ENCODE assay signal across 25 cellular contexts in the genomic region with DNA sequence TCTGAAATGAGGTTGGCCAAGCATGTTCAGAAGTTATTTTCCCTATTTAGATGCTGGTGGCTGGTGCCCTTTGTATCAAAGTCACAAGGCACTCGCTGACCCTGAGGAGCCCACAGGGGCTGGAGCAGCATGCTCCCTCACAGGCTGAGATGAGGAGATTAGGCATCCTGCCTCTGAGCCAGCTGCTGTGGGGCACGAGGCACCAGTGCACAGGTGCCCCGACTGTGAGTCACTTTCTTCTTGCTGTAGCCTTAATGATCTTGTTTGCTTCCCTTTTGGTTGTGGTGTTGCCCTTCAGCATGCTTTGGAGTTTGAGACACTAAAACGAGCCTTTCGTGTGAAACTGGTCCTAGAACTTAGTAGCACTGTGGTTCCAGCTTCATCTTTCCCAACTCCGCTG. TPM values are rescaled to one million over a fixed set of nuclear protein-coding genes. Genes with fewer than 3 reads are reported as not detected.
A peak's percentile ranks its signal among the peaks of the same experiment; 100 is the strongest.
DNase-seq lines count a peak whose midpoint lies in the region; ATAC-seq, FAIRE-seq and TF ChIP-seq lines count a peak whose summit lies in the region.
"Had no signal": no experiment of that assay in that cellular context is flagged by ENCODE, and none has a peak within 500 bp of the region (broad histone marks: within the 10 kb centered on the region; RNA-seq: fewer than 3 reads in every experiment).

No MANE protein-coding gene starts in this region.

- peaks cover 9% of the 10 kb centered on the region for H3K36me3 Mint-ChIP-seq in CD4-positive, CD25-positive, alpha-beta regulatory T cell
- H3K36me3 Mint-ChIP-seq in WTC11 (peaks cover 31% of the 10 kb centered on the region), nephron (ENCODE audit: low read depth) (peaks cover 9% of the 10 kb centered on the region)

- peak; percentile 62 for DNase-seq in DMS 273 (lab: John Stamatoyannopoulos, UW; ENCODE audit: unreplicated experiment)
- DNase-seq in DMS 273 treated with DMSO at 0.1 percent for 48 hours (lab: John Stamatoyannopoulos, UW): no peak
- no peak for DNase-seq in CD4-positive, CD25-positive, alpha-beta regulatory T cell
- no peak for DNase-seq in WTC11 (ENCODE audit: low spot score)
- DNase-seq in effector memory CD4-positive, alpha-beta T cell: no peak
- no peak for DNase-seq in frontal cortex (ENCODE audit: low spot score in 2 of 2)
- DNase-seq in KG1 (lab: John Stamatoyannopoulos, UW): no peak
- DNase-seq: activated CD4-positive, alpha-beta T cell treated with anti-CD3 and anti-CD28 coated beads, Interleukin-2, amount 50 U/mL, for 48 hours; activated T-cell treated with anti-CD3 and anti-CD28 coated beads, Interleukin-2, amount 50 U/mL, for 48 hours; AML-193; endodermal cell; glutamatergic neuron; left colon; NCI-H1694; NCI-H748 treated with DMSO at 0.1 percent for 48 hours; stimulated activated CD4-positive, alpha-beta T cell treated with anti-CD3 and anti-CD28 coated beads, Interleukin-4, amount 100 ng/mL, for 4 hours; T-helper 2 cell; WERI-Rb-1 had no signal

- H3K4me1 ChIP-seq in CD4-positive, CD25-positive, alpha-beta regulatory T cell (ENCODE audit: control insufficient read depth, insufficient read depth, low read length, poor library complexity, severe bottlenecking): peaks cover 40% of the 10 kb centered on the region
- H3K4me1 ChIP-seq in effector memory CD4-positive, alpha-beta T cell (ENCODE audit: control insufficient read depth, insufficient read depth, low read length, poor library complexity, severe bottlenecking): peaks cover 18% of the 10 kb centered on the region
- H3K4me1 ChIP-seq: prostate gland had no signal

- H3K4me3 Mint-ChIP-seq in CD4-positive, CD25-positive, alpha-beta regulatory T cell: peak overlapping the region in 2 of 4 donors; percentile 44 to 64
- H3K4me3 Mint-ChIP-seq in WTC11 (no peak overlapping the region), nephron (peak overlapping the region; percentile 22 to 35 (median 30))
- H3K4me3 Mint-ChIP-seq: endodermal cell, neural progenitor cell had no signal

- POLR2A ChIA-PET in WTC11 (lab: Charles Lee): no interaction called here

- no peak overlapping the region for H3K4me3 ChIP-seq in CD4-positive, CD25-positive, alpha-beta regulatory T cell (ENCODE audit: low read depth, low read length)
- no peak overlapping the region for H3K4me3 ChIP-seq in effector memory CD4-positive, alpha-beta T cell (ENCODE audit: insufficient read depth, low read depth, low read length, poor library complexity, severe bottlenecking)
- H3K4me3 ChIP-seq: body of pancreas, neural progenitor cell, prostate gland had no signal

- H3K4me1 Mint-ChIP-seq in CD4-positive, CD25-positive, alpha-beta regulatory T cell: peaks cover 8 to 62% (median 46%) of the 10 kb centered on the region in 4 donors
- H3K4me1 Mint-ChIP-seq in WTC11 (peaks cover 31% of the 10 kb centered on the region), nephron (peaks cover 56% of the 10 kb centered on the region)

- H3K9me3 Mint-ChIP-seq in CD4-positive, CD25-positive, alpha-beta regulatory T cell: peaks cover 0 to 1% (median 0%) of the 10 kb centered on the region in 7 donors
- H3K9me3 Mint-ChIP-seq in WTC11 (no peaks in the 10 kb centered on the region; the same call in 1 of the 2 replicates), nephron (no peaks in the 10 kb centered on the region)
- H3K9me3 Mint-ChIP-seq: endodermal cell, neural progenitor cell had no signal

- CTCF ChIA-PET in WTC11 (lab: Charles Lee): no interaction called here

- peaks cover 6% of the 10 kb centered on the region for H3K27me3 Mint-ChIP-seq in CD4-positive, CD25-positive, alpha-beta regulatory T cell
- H3K27me3 Mint-ChIP-seq in WTC11 (ENCODE audit: low read depth) (no peaks in the 10 kb centered on the region), nephron (ENCODE audit: low read depth) (no peaks in the 10 kb centered on the region)

- no peaks in the 10 kb centered on the region for H3K9me3 ChIP-seq in CD4-positive, CD25-positive, alpha-beta regulatory T cell (ENCODE audit: control insufficient read depth in 2 of 2, low read length in 2 of 2)
- no peaks in the 10 kb centered on the region for H3K9me3 ChIP-seq in effector memory CD4-positive, alpha-beta T cell (ENCODE audit: control insufficient read depth, low read length)
- H3K9me3 ChIP-seq: body of pancreas, prostate gland had no signal

- no peak for ATAC-seq in CD4-positive, CD25-positive, alpha-beta regulatory T cell (ENCODE audit: low read depth in 2 of 2)
- no peak for ATAC-seq in WTC11
- ATAC-seq: body of pancreas, HepG2, left colon had no signal

- H3K27ac ChIP-seq in CD4-positive, CD25-positive, alpha-beta regulatory T cell (ENCODE audit: insufficient read depth, low read length, poor library complexity, severe bottlenecking): no peak overlapping the region
- no peak overlapping the region for H3K27ac ChIP-seq in effector memory CD4-positive, alpha-beta T cell (ENCODE audit: insufficient read depth, low read length, poor library complexity, severe bottlenecking)
- H3K27ac ChIP-seq: 22Rv1, body of pancreas, neural progenitor cell, prostate gland, WERI-Rb-1 had no signal

- H3K27ac Mint-ChIP-seq in CD4-positive, CD25-positive, alpha-beta regulatory T cell: peak overlapping the region in 2 of 3 donors; percentile 61 to 62
- H3K27ac Mint-ChIP-seq in WTC11 (peak overlapping the region; percentile 22; the same call in 1 of the 2 replicates), nephron (no peak overlapping the region)
- H3K27ac Mint-ChIP-seq: endodermal cell, neural progenitor cell had no signal

- FAIRE-seq in frontal cortex (lab: Jason Lieb, UNC): no peak
- FAIRE-seq: colon, HepG2 had no signal

- H3K36me3 ChIP-seq in CD4-positive, CD25-positive, alpha-beta regulatory T cell (ENCODE audit: control insufficient read depth, insufficient read depth, low read length): peaks cover 19% of the 10 kb centered on the region
- H3K36me3 ChIP-seq in effector memory CD4-positive, alpha-beta T cell (ENCODE audit: control insufficient read depth, insufficient read depth, low read length): peaks cover 21% of the 10 kb centered on the region
- H3K36me3 ChIP-seq: neural progenitor cell, prostate gland had no signal

- no peak for TF ChIP-seq CTCF in WTC11 (IDR thresholded peaks at IDR 0.05)
- no peak for TF ChIP-seq CTCF in nephron (IDR thresholded peaks at IDR 0.05; ENCODE audit: unreplicated experiment in 3 of 3)

- no peaks in the 10 kb centered on the region for H3K27me3 ChIP-seq in CD4-positive, CD25-positive, alpha-beta regulatory T cell (ENCODE audit: control insufficient read depth, insufficient read depth, low read length)
- no peaks in the 10 kb centered on the region for H3K27me3 ChIP-seq in effector memory CD4-positive, alpha-beta T cell (replicated peaks; ENCODE audit: control insufficient read depth, insufficient read depth, low read length, poor library complexity, severe bottlenecking)
- H3K27me3 ChIP-seq: body of pancreas had no signal

TF ChIP-seq in WTC11, 78 proteins besides CTCF, POLR2A, EP300 and RAD21 (continues in another document):
- TF ChIP-seq, protein P1, sequence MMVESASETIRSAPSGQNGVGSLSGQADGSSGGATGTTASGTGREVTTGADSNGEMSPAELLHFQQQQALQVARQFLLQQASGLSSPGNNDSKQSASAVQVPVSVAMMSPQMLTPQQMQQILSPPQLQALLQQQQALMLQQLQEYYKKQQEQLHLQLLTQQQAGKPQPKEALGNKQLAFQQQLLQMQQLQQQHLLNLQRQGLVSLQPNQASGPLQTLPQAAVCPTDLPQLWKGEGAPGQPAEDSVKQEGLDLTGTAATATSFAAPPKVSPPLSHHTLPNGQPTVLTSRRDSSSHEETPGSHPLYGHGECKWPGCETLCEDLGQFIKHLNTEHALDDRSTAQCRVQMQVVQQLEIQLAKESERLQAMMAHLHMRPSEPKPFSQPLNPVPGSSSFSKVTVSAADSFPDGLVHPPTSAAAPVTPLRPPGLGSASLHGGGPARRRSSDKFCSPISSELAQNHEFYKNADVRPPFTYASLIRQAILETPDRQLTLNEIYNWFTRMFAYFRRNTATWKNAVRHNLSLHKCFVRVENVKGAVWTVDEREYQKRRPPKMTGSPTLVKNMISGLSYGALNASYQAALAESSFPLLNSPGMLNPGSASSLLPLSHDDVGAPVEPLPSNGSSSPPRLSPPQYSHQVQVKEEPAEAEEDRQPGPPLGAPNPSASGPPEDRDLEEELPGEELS (CRISPR knock-in tag; IDR thresholded peaks at IDR 0.05): no peak
- TF ChIP-seq, protein P2, sequence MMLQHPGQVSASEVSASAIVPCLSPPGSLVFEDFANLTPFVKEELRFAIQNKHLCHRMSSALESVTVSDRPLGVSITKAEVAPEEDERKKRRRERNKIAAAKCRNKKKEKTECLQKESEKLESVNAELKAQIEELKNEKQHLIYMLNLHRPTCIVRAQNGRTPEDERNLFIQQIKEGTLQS (CRISPR knock-in tag; conservative IDR thresholded peaks at IDR 0.05): no peak
- TF ChIP-seq, protein P3, sequence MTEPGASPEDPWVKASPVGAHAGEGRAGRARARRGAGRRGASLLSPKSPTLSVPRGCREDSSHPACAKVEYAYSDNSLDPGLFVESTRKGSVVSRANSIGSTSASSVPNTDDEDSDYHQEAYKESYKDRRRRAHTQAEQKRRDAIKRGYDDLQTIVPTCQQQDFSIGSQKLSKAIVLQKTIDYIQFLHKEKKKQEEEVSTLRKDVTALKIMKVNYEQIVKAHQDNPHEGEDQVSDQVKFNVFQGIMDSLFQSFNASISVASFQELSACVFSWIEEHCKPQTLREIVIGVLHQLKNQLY (CRISPR knock-in tag; IDR thresholded peaks at IDR 0.05): no peak
- TF ChIP-seq FOXK1 (CRISPR knock-in tag; IDR thresholded peaks at IDR 0.05): no peak
- TF ChIP-seq CBFB (CRISPR knock-in tag; IDR thresholded peaks at IDR 0.05; ENCODE audit: low read depth): no peak
- no peak for TF ChIP-seq PRRX2 (CRISPR knock-in tag; IDR thresholded peaks at IDR 0.05)
- TF ChIP-seq ZNF263 (CRISPR knock-in tag; IDR thresholded peaks at IDR 0.05; ENCODE audit: low read depth): no peak
- no peak for TF ChIP-seq NR3C1 (CRISPR knock-in tag; conservative IDR thresholded peaks at IDR 0.05; ENCODE audit: low read depth)
- TF ChIP-seq IRF2 (CRISPR knock-in tag; IDR thresholded peaks at IDR 0.05; ENCODE audit: borderline replicate concordance, low read depth): no peak
- no peak for TF ChIP-seq TEAD1 (CRISPR knock-in tag; IDR thresholded peaks at IDR 0.05)
- TF ChIP-seq FOXP1 (CRISPR knock-in tag; IDR thresholded peaks at IDR 0.05; ENCODE audit: borderline replicate concordance): no peak

RNA-seq across cellular contexts. Expression of a gene that starts 4.3 kb away (rescaled TPM):
- 18.0 TPM for total RNA-seq in CD4-positive, CD25-positive, alpha-beta regulatory T cell
- polyA plus RNA-seq in CD4-positive, CD25-positive, alpha-beta regulatory T cell: 10 to 100 TPM; 45.2 to 56.8 (median 52.7) TPM
- total RNA-seq in WTC11 (2021) (30.2 to 38.2 TPM (median 32.5 TPM) in 3 replicates), frontal cortex (32.2 TPM)

RNA-seq across cellular contexts. Expression of a gene that starts 35.6 kb away (rescaled TPM):
- total RNA-seq in CD4-positive, CD25-positive, alpha-beta regulatory T cell: 0.91 TPM
- polyA plus RNA-seq in CD4-positive, CD25-positive, alpha-beta regulatory T cell: under 1 TPM in 3 of 4 donors, not detected in 1; 0.09 to 0.10 (median 0.10) TPM
- 591 to 627 TPM (median 616 TPM) in 3 replicates for total RNA-seq in WTC11 (2021)
- total RNA-seq in frontal cortex: 5,262 TPM

Comparison
In these comparisons a context has a peak if more than half of its experiments do, and no peak if none do; other contexts are left out.
1. H3K27ac Mint-ChIP-seq: peak in CD4-positive, CD25-positive, alpha-beta regulatory T cell (2 of 3) and WTC11 (single experiment); none in nephron (0 of 3).
2. RNA of a gene that starts 35.6 kb away (total RNA-seq): 5,262 TPM in frontal cortex (single experiment) and 591 to 627 TPM in WTC11; 0.91 TPM in CD4-positive, CD25-positive, alpha-beta regulatory T cell (single experiment); every median in the first group is over 100 times any median in the second.